ENCODE assay signal across 7 cellular contexts in the genomic region with DNA sequence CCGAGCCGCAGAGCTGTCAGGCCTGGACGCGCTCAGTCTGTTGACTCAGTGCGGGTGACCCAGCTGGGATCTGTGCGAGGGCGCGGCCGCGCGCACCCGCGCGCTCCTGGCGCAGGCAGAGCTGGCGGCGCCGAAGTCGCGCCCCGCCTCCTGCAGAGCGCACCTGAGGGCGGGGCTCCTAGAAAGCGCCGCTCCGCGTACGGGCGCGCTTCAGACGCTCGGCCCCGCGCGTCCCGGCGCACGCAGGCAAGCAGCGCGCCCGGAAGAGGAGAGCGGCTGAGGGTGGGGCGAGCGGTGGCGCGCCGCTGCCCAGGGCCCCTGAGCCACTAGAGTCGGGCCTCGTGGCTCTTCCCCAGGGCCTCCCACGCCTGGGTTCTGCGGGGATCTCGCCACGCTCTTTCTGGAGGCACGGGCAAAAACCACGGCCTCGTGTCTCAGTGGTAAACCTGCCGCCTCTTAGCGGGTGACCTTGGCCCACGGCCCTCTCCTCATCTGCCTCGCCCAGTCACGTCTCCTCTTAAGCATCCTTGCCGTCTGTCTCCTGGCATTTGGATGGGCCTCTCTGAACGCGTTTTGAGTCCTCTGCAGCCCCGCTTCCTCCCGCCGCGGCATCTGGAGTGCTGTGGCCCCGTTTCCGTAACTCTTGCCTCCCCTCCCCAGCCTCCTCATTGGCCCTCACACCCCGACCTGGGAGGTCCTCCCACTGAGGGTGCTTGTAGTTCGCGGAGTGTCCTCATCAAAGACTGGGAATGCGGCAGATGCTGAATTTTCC. TPM values are rescaled to one million over a fixed set of nuclear protein-coding genes. Genes with fewer than 3 reads are reported as not detected.
DNase-seq lines count a peak whose midpoint lies in the region; ATAC-seq and TF ChIP-seq lines count a peak whose summit lies in the region.

A gene with protein sequence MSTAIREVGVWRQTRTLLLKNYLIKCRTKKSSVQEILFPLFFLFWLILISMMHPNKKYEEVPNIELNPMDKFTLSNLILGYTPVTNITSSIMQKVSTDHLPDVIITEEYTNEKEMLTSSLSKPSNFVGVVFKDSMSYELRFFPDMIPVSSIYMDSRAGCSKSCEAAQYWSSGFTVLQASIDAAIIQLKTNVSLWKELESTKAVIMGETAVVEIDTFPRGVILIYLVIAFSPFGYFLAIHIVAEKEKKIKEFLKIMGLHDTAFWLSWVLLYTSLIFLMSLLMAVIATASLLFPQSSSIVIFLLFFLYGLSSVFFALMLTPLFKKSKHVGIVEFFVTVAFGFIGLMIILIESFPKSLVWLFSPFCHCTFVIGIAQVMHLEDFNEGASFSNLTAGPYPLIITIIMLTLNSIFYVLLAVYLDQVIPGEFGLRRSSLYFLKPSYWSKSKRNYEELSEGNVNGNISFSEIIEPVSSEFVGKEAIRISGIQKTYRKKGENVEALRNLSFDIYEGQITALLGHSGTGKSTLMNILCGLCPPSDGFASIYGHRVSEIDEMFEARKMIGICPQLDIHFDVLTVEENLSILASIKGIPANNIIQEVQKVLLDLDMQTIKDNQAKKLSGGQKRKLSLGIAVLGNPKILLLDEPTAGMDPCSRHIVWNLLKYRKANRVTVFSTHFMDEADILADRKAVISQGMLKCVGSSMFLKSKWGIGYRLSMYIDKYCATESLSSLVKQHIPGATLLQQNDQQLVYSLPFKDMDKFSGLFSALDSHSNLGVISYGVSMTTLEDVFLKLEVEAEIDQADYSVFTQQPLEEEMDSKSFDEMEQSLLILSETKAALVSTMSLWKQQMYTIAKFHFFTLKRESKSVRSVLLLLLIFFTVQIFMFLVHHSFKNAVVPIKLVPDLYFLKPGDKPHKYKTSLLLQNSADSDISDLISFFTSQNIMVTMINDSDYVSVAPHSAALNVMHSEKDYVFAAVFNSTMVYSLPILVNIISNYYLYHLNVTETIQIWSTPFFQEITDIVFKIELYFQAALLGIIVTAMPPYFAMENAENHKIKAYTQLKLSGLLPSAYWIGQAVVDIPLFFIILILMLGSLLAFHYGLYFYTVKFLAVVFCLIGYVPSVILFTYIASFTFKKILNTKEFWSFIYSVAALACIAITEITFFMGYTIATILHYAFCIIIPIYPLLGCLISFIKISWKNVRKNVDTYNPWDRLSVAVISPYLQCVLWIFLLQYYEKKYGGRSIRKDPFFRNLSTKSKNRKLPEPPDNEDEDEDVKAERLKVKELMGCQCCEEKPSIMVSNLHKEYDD (N-terminal part only) (minus strand): TSS at position 74 of the 772 bp plus-strand sequence. CDS start 12,718 bp downstream, outside the sequence.

- H3K9me3 ChIP-seq in iPS-18a (ENCODE audit: control insufficient read depth, low read depth, low read length) (no peaks in the 10 kb centered on the region), skeletal muscle satellite cell (replicated peaks; ENCODE audit: low read length) (no peaks in the 10 kb centered on the region)

- peaks cover 30% of the 10 kb centered on the region for H3K27me3 ChIP-seq in iPS-18a (ENCODE audit: control insufficient read depth, insufficient read depth, low read length)
- H3K27me3 ChIP-seq in skeletal muscle satellite cell (ENCODE audit: control insufficient read depth, insufficient read depth, low read length), result peaks cover 4% of the 10 kb centered on the region

- H3K4me1 ChIP-seq in iPS-18a (ENCODE audit: control insufficient read depth, low read depth, low read length), result peaks cover 15% of the 10 kb centered on the region
- H3K4me1 ChIP-seq in skeletal muscle satellite cell (ENCODE audit: control insufficient read depth, insufficient read depth, low read length), result peaks cover 11% of the 10 kb centered on the region

- peak within 1 kb of the TSS; percentile 79 for H3K4me3 ChIP-seq in iPS-18a (ENCODE audit: low read length)
- peak within 1 kb of the TSS; percentile 86 for H3K4me3 ChIP-seq in skeletal muscle satellite cell (ENCODE audit: low read length)

- TF ChIP-seq POLR2A in GM18526 (IDR thresholded peaks at IDR 0.05; ENCODE audit: extremely low read depth, insufficient read length), result peak; percentile 94

- H3K9ac ChIP-seq in iPS-18a (ENCODE audit: low read length) (peak within 1 kb of the TSS; percentile 56), skeletal muscle satellite cell (ENCODE audit: low read depth, low read length) (peak within 1 kb of the TSS; percentile 79)

- H3K36me3 ChIP-seq in iPS-18a (ENCODE audit: control insufficient read depth, low read depth, low read length) (no peaks in the 10 kb centered on the region), skeletal muscle satellite cell (ENCODE audit: insufficient read depth, low read length) (no peaks in the 10 kb centered on the region)

- peak; percentile 71 for ATAC-seq in HG03060 (IDR thresholded peaks at IDR 0.05; ENCODE audit: low read depth, unreplicated experiment)

- no peak for TF ChIP-seq CTCF in VCaP (conservative IDR thresholded peaks at IDR 0.05)

- in situ Hi-C loops in T47D (cut with HindIII; ENCODE audit: low pct_unique_long_range_greater_than_20kb, low sequenced_read_pairs), result no loop called here

- DNase-seq in NCI-H2107 (lab: John Stamatoyannopoulos, UW) (peak; percentile 87), T47D (ENCODE audit: low read depth in 1 of 2, low spot score in 1 of 2) (peak; percentile 95 to 98)

- H3K27ac ChIP-seq in VCaP (peak within 1 kb of the TSS; percentile 83), iPS-18a (ENCODE audit: low read length) (no peak within 1 kb of the TSS)

- H3K4me2 ChIP-seq in skeletal muscle satellite cell (ENCODE audit: low read length), result peak within 1 kb of the TSS; percentile 99

RNA-seq across cellular contexts. Expression of the gene that starts here (rescaled TPM):
- total RNA-seq in skeletal muscle satellite cell (2012; rRNA removed), result 6.8 and 8.4 TPM in 2 replicates
